Comparison of ENCODE assay signal across 19 cellular contexts in genomic region chr9:89139450-89139849, GRCh38. TPM values are rescaled to one million over a fixed set of nuclear protein-coding genes. Genes with fewer than 3 reads are reported as not detected.
A peak's percentile ranks its signal among the peaks of the same experiment; 100 is the strongest.
DNase-seq lines count a peak whose midpoint lies in the region; ATAC-seq, FAIRE-seq and TF ChIP-seq lines count a peak whose summit lies in the region.
"Had no signal": no experiment of that assay in that cellular context is flagged by ENCODE, and none has a peak within 500 bp of the region (broad histone marks: within the 10 kb centered on the region; RNA-seq: fewer than 3 reads in every experiment).

No MANE protein-coding gene starts in this region.

- no peak for ATAC-seq in left cardiac atrium
- no peak for ATAC-seq in GM21367 (IDR thresholded peaks at IDR 0.05; ENCODE audit: unreplicated experiment)
- ATAC-seq in GM19395 (IDR thresholded peaks at IDR 0.05; ENCODE audit: unreplicated experiment), result no peak
- ATAC-seq: activated CD4-positive, CD25-positive, alpha-beta regulatory T cell treated with anti-CD3 and anti-CD28 coated beads, Interleukin-2, amount 50 U/mL, for 24 hours had no signal

- H3K4me3 ChIP-seq in cardiac muscle cell (no peak overlapping the region), bronchial epithelial cell (ENCODE audit: low read depth, low read length) (no peak overlapping the region)
- H3K4me3 ChIP-seq: dorsolateral prefrontal cortex, tibial artery had no signal

- peak; percentile 4 to 69 for DNase-seq in cardiac muscle cell (ENCODE audit: low read depth in 1 of 2, low spot score in 1 of 2)
- no peak for DNase-seq in left cardiac atrium
- DNase-seq in bronchial epithelial cell (ENCODE audit: low read depth), result peak; percentile 20
- DNase-seq in kidney tubule cell (ENCODE audit: low spot score), result peak; percentile 51
- DNase-seq in activated effector memory CD4-positive, alpha-beta T cell treated with anti-CD3 and anti-CD28 coated beads, Interleukin-2, amount 50 U/mL, for 16 hours, result no peak
- no peak for DNase-seq in NCI-H2227 treated with DMSO at 0.1 percent for 48 hours (lab: John Stamatoyannopoulos, UW)
- DNase-seq: activated CD4-positive, alpha-beta memory T cell treated with anti-CD3 and anti-CD28 coated beads, Interleukin-2, amount 10 ng/mL, durations not matched to agents 7 days and 5 days; activated gamma-delta T cell; AML-193; central memory CD4-positive, alpha-beta T cell; DMS53; dorsolateral prefrontal cortex; hippocampal formation; tibial artery had no signal

- no peaks in the 10 kb centered on the region for H3K9me3 ChIP-seq in cardiac muscle cell (ENCODE audit: low read depth)
- H3K9me3 ChIP-seq: neutrophil, tibial artery had no signal

- peaks cover 8% of the 10 kb centered on the region for H3K4me1 ChIP-seq in cardiac muscle cell (ENCODE audit: low read depth)
- H3K4me1 ChIP-seq: tibial artery had no signal

- TF ChIP-seq CTCF in cardiac muscle cell (IDR thresholded peaks at IDR 0.05; ENCODE audit: low read depth, low read length), result no peak
- no peak for TF ChIP-seq CTCF in bronchial epithelial cell (IDR thresholded peaks at IDR 0.05; ENCODE audit: insufficient read depth, low read length, severe bottlenecking)

- H3K27ac ChIP-seq in cardiac muscle cell, result peak overlapping the region; percentile 24
- H3K27ac ChIP-seq: 22Rv1, neutrophil, tibial artery had no signal

- H3K36me3 ChIP-seq in cardiac muscle cell (no peaks in the 10 kb centered on the region), bronchial epithelial cell (ENCODE audit: control insufficient read depth, insufficient read depth, low read length) (no peaks in the 10 kb centered on the region)
- H3K36me3 ChIP-seq: neutrophil, tibial artery had no signal

- no peak for FAIRE-seq in bronchial epithelial cell (lab: Jason Lieb, UNC)

- H3K27me3 ChIP-seq in cardiac muscle cell, result no peaks in the 10 kb centered on the region
- no peaks in the 10 kb centered on the region for H3K27me3 ChIP-seq in bronchial epithelial cell (ENCODE audit: control insufficient read depth, insufficient read depth, low read length)
- H3K27me3 ChIP-seq: dorsolateral prefrontal cortex, tibial artery had no signal

- intact Hi-C loops in left cardiac atrium (cut with DNase I), result no loop called here

RNA-seq across cellular contexts. Expression of gene SHC3, which starts 39.2 kb away (rescaled TPM):
- total RNA-seq in cardiac muscle cell, result 0.27 and 0.53 TPM in 2 replicates
- polyA plus RNA-seq in cardiac muscle cell, result 0.07 and 0.34 TPM in 2 replicates
- 1 to 10 TPM; 1.5 to 2.7 TPM for total RNA-seq in left cardiac atrium
- under 0.01 and 0.26 TPM in 2 replicates for total RNA-seq in bronchial epithelial cell
- total RNA-seq: activated CD4-positive, alpha-beta memory T cell treated with anti-CD3 and anti-CD28 coated beads, Interleukin-2, amount 10 ng/mL, durations not matched to agents 7 days and 5 days had no signal

Comparison
In these comparisons a context has a peak if more than half of its experiments do, and no peak if none do; other contexts are left out.
1. DNase-seq: peak in cardiac muscle cell (2 of 2), bronchial epithelial cell (single experiment) and kidney tubule cell (single experiment); none in left cardiac atrium (single experiment), activated effector memory CD4-positive, alpha-beta T cell treated with anti-CD3 and anti-CD28 coated beads, Interleukin-2, amount 50 U/mL, for 16 hours (single experiment) and NCI-H2227 treated with DMSO at 0.1 percent for 48 hours (single experiment).